8 cellular contexts compared by ENCODE assay signal in the genomic region with DNA sequence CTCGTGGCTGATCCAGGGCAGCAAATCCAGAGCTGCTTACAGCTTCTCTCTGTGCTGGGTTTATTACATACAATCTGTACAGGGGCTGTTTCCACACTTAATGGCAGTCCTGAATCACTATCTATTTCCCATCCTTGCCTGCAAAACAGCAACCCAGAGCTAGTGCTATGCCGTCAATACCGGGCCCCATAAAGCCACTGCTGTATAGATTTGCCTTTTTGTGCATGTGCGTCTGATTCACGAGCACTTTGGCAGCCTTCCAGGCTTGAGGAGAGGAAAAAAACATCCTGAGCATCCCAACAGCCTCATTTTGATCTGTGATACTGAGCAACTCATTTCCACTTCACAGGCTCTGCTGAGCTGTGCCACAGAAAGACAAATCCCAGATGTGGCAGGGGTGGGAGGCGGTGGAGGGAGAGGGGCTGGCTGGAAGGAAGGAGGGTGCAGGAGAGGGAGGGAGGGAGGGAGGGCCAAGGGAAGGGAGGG.
DNase-seq lines count a peak whose midpoint lies in the region; ATAC-seq, FAIRE-seq and TF ChIP-seq lines count a peak whose summit lies in the region.

No MANE protein-coding gene starts in this region.

- peak; percentile 24 for ATAC-seq in HepG2
- ATAC-seq in effector memory CD8-positive, alpha-beta T cell (replicated peaks): no peak

- H3K36me3 ChIP-seq in HepG2 (replicated peaks in 1 of 2; ENCODE audit: control insufficient read depth in 1 of 2, insufficient read depth in 2 of 2, low read length in 2 of 2) (no peaks in the 10 kb centered on the region), WERI-Rb-1 (no peaks in the 10 kb centered on the region)

- no peaks in the 10 kb centered on the region for H3K79me2 ChIP-seq in HepG2 (ENCODE audit: insufficient read depth, low read length)

- BruUV-seq in HepG2 (replicated peaks; lab: Mats Ljungman, UMichigan): TSS peak; percentile 49

- WGBS in HepG2 (ENCODE audit: low lambda C conversion rate): 0% methylated on average over 6 of the region's 6 CpGs

- CTCF ChIA-PET in HepG2 (lab: Yijun Ruan, JAX; ENCODE audit: low intra/inter-chr PET ratio, low total read pairs): no interaction called here

- no peaks in the 10 kb centered on the region for H3K36me3 Mint-ChIP-seq in CD14-positive monocyte
- peaks cover 2% of the 10 kb centered on the region for H3K36me3 Mint-ChIP-seq in effector memory CD8-positive, alpha-beta T cell (ENCODE audit: insufficient read depth)

- H3K4me3 Mint-ChIP-seq in CD14-positive monocyte: no peak overlapping the region
- H3K4me3 Mint-ChIP-seq in effector memory CD8-positive, alpha-beta T cell: no peak overlapping the region

- no peak overlapping the region for H2AFZ ChIP-seq in HepG2 (ENCODE audit: low read length)

- H3K4me1 Mint-ChIP-seq in CD14-positive monocyte: peaks cover 19% of the 10 kb centered on the region
- peaks cover 0 to 2% of the 10 kb centered on the region in 2 donors for H3K4me1 Mint-ChIP-seq in effector memory CD8-positive, alpha-beta T cell (ENCODE audit: low read depth in 2 of 2)

- in situ Hi-C loops in HepG2 (cut with HindIII; ENCODE audit: extremely low pct_ligation_motif_present, low pct_unique_long_range_greater_than_20kb): no loop called here

- intact Hi-C loops in CD14-positive monocyte (cut with micrococcal nuclease): loop anchor here (5.0 to 10.0 kb wide), 2 partner anchors 42 to 51 kb away; no protein-coding TSS in a partner anchor
- intact Hi-C loops in HepG2 (cut with micrococcal nuclease; ENCODE audit: unreplicated experiment): loop anchor here (10.0 kb wide), 1 partner anchor 49 kb away; no protein-coding TSS in a partner anchor

- H3K9me3 ChIP-seq in HepG2 (ENCODE audit: low read length) (no peaks in the 10 kb centered on the region), WERI-Rb-1 (ENCODE audit: severe bottlenecking) (no peaks in the 10 kb centered on the region)

- H3K4me2 ChIP-seq in HepG2 (ENCODE audit: low read depth, low read length): peak overlapping the region; percentile 80

- no peaks in the 10 kb centered on the region for H3K9me3 Mint-ChIP-seq in CD14-positive monocyte
- H3K9me3 Mint-ChIP-seq in effector memory CD8-positive, alpha-beta T cell: no peaks in the 10 kb centered on the region

- TF ChIP-seq POLR2A in HepG2 (IDR thresholded peaks at IDR 0.05; ENCODE audit: insufficient read depth in 1 of 2, low read depth in 2 of 2, low read length in 2 of 2): no peak

- TF ChIP-seq EP300 in HepG2 (IDR thresholded peaks at IDR 0.05; ENCODE audit: low read depth in 2 of 2, low read length in 2 of 2) (no peak), HepG2 (CRISPR knock-in tag; IDR thresholded peaks at IDR 0.05; ENCODE audit: borderline replicate concordance) (no peak)

- POLR2A ChIA-PET in HepG2 (lab: Yijun Ruan, JAX): interaction anchor here (0.7 to 4.1 kb wide), 25 partner anchors 10 to 530 kb away, joined by 3 to 26 read pairs (median 5); partner anchors contain the start of gene IRF2BP2

- peak overlapping the region; percentile 53 for H3K9ac ChIP-seq in HepG2 (ENCODE audit: insufficient read depth, low read depth, low read length)

- no peak for FAIRE-seq in HepG2 (lab: Jason Lieb, UNC)

- H3K27me3 Mint-ChIP-seq in CD14-positive monocyte (ENCODE audit: low read depth in 3 of 3): peaks cover 4 to 11% (median 5%) of the 10 kb centered on the region in 3 donors
- peaks cover 19 to 24% of the 10 kb centered on the region in 2 donors for H3K27me3 Mint-ChIP-seq in effector memory CD8-positive, alpha-beta T cell

- no peaks in the 10 kb centered on the region for H4K20me1 ChIP-seq in HepG2 (ENCODE audit: insufficient read depth, low read length)

- H3K4me1 ChIP-seq in HepG2 (ENCODE audit: insufficient read depth, low read length): peaks cover 58% of the 10 kb centered on the region

- TF ChIP-seq CTCF in CD14-positive monocyte (IDR thresholded peaks at IDR 0.05): no peak
- no peak for TF ChIP-seq CTCF in HepG2 (CRISPR knock-in tag; IDR thresholded peaks at IDR 0.05)
- no peak for TF ChIP-seq CTCF in WERI-Rb-1 (IDR thresholded peaks at IDR 0.05; ENCODE audit: low read depth, low read length)

- peak; percentile 58 for DNase-seq in CD14-positive monocyte (ENCODE audit: low spot score)
- DNase-seq in NCI-H1048 (lab: John Stamatoyannopoulos, UW): peak; percentile 37
- DNase-seq in T-helper 9 cell: peak; percentile 5
- DNase-seq in cerebellum (ENCODE audit: low spot score): peak; percentile 60
- peak; percentile 78 for DNase-seq in HepG2 (ENCODE audit: low spot score)
- peak; percentile 11 to 52 for DNase-seq in stimulated activated CD4-positive, alpha-beta T cell treated with anti-CD3 and anti-CD28 coated beads, Interleukin-4, amount 100 ng/mL, for 4 hours
- DNase-seq in effector memory CD8-positive, alpha-beta T cell: no peak
- DNase-seq in WERI-Rb-1: no peak

- H3K27me3 ChIP-seq in HepG2 (ENCODE audit: control insufficient read depth in 1 of 2, insufficient read depth in 2 of 2, low read length in 2 of 2) (peaks cover 2 to 6% of the 10 kb centered on the region in 2 experiments; a peak in 3 of 5 replicates), WERI-Rb-1 (ENCODE audit: insufficient read depth, low read depth, severe bottlenecking) (no peaks in the 10 kb centered on the region)

- H3K27ac Mint-ChIP-seq in CD14-positive monocyte: peak overlapping the region in 5 of 7 donors; percentile 11 to 45 (median 24)
- no peak overlapping the region for H3K27ac Mint-ChIP-seq in effector memory CD8-positive, alpha-beta T cell

- no peak for TF ChIP-seq RAD21 in HepG2 (CRISPR knock-in tag; IDR thresholded peaks at IDR 0.05)

- H3K27ac ChIP-seq in HepG2 (ENCODE audit: extremely low read length, insufficient read depth, low read length) (peak overlapping the region; percentile 18), WERI-Rb-1 (no peak overlapping the region)

- peak overlapping the region in 1 of 3 experiments; percentile 67; a peak in 1 of 6 replicates for H3K4me3 ChIP-seq in HepG2 (replicated peaks in 1 of 3; ENCODE audit: insufficient read depth in 1 of 3, low read depth in 2 of 3, low read length in 3 of 3)
- H3K4me3 ChIP-seq in WERI-Rb-1 (ENCODE audit: low read depth, low read length): no peak overlapping the region

TF ChIP-seq in HepG2, 621 proteins besides CTCF, POLR2A, EP300 and RAD21 (continues in another document):
- TF ChIP-seq FOSL2 (CRISPR knock-in tag; IDR thresholded peaks at IDR 0.05): 0 out of 2 replicates have a peak, but pooled peaks have one; percentile 21
- TF ChIP-seq SP140L (CRISPR knock-in tag; IDR thresholded peaks at IDR 0.05; ENCODE audit: borderline replicate concordance): no peak
- TF ChIP-seq SIN3A (IDR thresholded peaks at IDR 0.05; ENCODE audit: borderline replicate concordance, low read depth, low read length): no peak
- TF ChIP-seq GABPA (IDR thresholded peaks at IDR 0.05; ENCODE audit: low read depth, low read length): no peak
- TF ChIP-seq GABPA (CRISPR knock-in tag; IDR thresholded peaks at IDR 0.05; ENCODE audit: low read depth): no peak
- TF ChIP-seq ZSCAN21 (CRISPR knock-in tag; IDR thresholded peaks at IDR 0.05; ENCODE audit: borderline replicate concordance): 0 out of 2 replicates have a peak, but pooled peaks have one; percentile 15
- no peak for TF ChIP-seq ZNF597 (CRISPR knock-in tag; IDR thresholded peaks at IDR 0.05)
- no peak for TF ChIP-seq HMGXB3 (CRISPR knock-in tag; IDR thresholded peaks at IDR 0.05; ENCODE audit: borderline replicate concordance)

Comparison
In these comparisons a context has a peak if more than half of its experiments do, and no peak if none do; other contexts are left out.
1. DNase-seq: peak in CD14-positive monocyte (single experiment), NCI-H1048 (single experiment), T-helper 9 cell (single experiment), cerebellum (single experiment), HepG2 (single experiment) and stimulated activated CD4-positive, alpha-beta T cell treated with anti-CD3 and anti-CD28 coated beads, Interleukin-4, amount 100 ng/mL, for 4 hours (2 of 2); none in effector memory CD8-positive, alpha-beta T cell (0 of 3) and WERI-Rb-1 (single experiment).
2. H3K27ac Mint-ChIP-seq: peak in CD14-positive monocyte (5 of 7); none in effector memory CD8-positive, alpha-beta T cell (0 of 2).